ENCODE assay signal across 9 cellular contexts in the genomic region with DNA sequence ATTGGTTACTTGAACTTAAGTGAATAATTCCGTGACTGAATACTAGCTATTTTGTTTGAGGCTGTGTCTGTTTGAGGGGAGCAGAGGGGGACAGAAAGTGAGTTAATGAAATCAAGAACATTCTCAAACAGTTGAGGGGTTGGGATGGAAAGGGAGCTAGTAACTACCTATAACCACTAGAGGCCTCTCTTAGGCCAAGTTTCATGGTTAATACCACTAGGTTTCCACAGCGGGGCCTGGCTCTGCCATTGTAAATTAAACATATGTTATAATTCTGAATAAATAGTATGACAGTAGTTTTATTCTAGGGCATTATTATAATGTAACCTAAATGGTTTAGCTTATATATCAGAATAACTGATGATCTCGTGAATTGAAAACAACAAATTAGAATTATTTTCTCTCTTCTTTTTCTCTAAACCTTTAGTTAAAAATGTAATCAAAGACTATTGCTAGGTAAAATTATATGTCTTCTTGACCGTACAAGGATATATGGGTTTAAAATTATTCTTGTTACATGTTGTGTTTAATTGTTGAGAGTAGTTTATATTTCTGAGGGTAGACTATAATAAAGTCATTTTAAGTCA.
DNase-seq lines count a peak whose midpoint lies in the region; ATAC-seq and TF ChIP-seq lines count a peak whose summit lies in the region.
"Had no signal": no experiment of that assay in that cellular context is flagged by ENCODE, and none has a peak within 500 bp of the region (broad histone marks: within the 10 kb centered on the region; RNA-seq: fewer than 3 reads in every experiment).

No MANE protein-coding gene starts in this region.

- peaks cover 0 to 2% (median 0%) of the 10 kb centered on the region in 6 donors for H3K9me3 Mint-ChIP-seq in immature natural killer cell

- H3K27me3 Mint-ChIP-seq in immature natural killer cell (ENCODE audit: low read depth in 3 of 3), result peaks cover 0 to 2% (median 0%) of the 10 kb centered on the region in 3 donors

- ATAC-seq in GM21528 (IDR thresholded peaks at IDR 0.05; ENCODE audit: low FRiP score, unreplicated experiment) (peak; percentile 78), HG03575 (IDR thresholded peaks at IDR 0.05; ENCODE audit: extremely low read depth, insufficient number of reproducible peaks, low FRiP score, unreplicated experiment) (peak; percentile 77)
- ATAC-seq in stimulated activated naive CD8-positive, alpha-beta T cell treated with anti-CD3 and anti-CD28 coated beads, Interleukin-15, Interleukin-2, amounts not matched to agents 100 U/mL and 50 U/mL, for 24 hours, result peak; percentile 69

- H3K4me3 ChIP-seq in astrocyte of the spinal cord (ENCODE audit: low read depth, low read length), result no peak overlapping the region
- H3K4me3 ChIP-seq: BLaER1 had no signal

- no peak overlapping the region for H3K27ac Mint-ChIP-seq in immature natural killer cell

- peaks cover 0 to 5% (median 0%) of the 10 kb centered on the region in 3 donors for H3K36me3 Mint-ChIP-seq in immature natural killer cell

- H3K4me1 Mint-ChIP-seq in immature natural killer cell, result no peaks in the 10 kb centered on the region

- peak; percentile 76 for TF ChIP-seq CTCF in astrocyte of the spinal cord (IDR thresholded peaks at IDR 0.05; ENCODE audit: low read depth, low read length)

- DNase-seq in NCI-H2081 (lab: John Stamatoyannopoulos, UW) (peak; percentile 47 to 72), NCI-H2081 treated with DMSO at 0.1 percent for 48 hours (lab: John Stamatoyannopoulos, UW) (no peak), NCI-H82 (lab: John Stamatoyannopoulos, UW) (peak; percentile 80), astrocyte of the spinal cord (ENCODE audit: low read depth, low spot score) (peak; percentile 66), immature natural killer cell (peak in 2 of 3 donors; percentile 8 to 31)
- DNase-seq in stimulated activated naive CD8-positive, alpha-beta T cell treated with anti-CD3 and anti-CD28 coated beads, Interleukin-15, Interleukin-2, amounts not matched to agents 100 U/mL and 50 U/mL, for 24 hours, result peak; percentile 14

- in situ Hi-C loops in astrocyte of the spinal cord (cut with HindIII; ENCODE audit: low sequenced_read_pairs), result no loop called here

- no peak overlapping the region for H3K4me3 Mint-ChIP-seq in immature natural killer cell
